In genomic region chr6:85986681-85987080, GRCh38 we compare ENCODE assay signal across 7 cellular contexts.
"Had no signal": no experiment of that assay in that cellular context is flagged by ENCODE, and none has a peak within 500 bp of the region (broad histone marks: within the 10 kb centered on the region; RNA-seq: fewer than 3 reads in every experiment).

No MANE protein-coding gene starts in this region.

- H3K27ac ChIP-seq: HL-60, KMS-11 had no signal

- H3K4me3 Mint-ChIP-seq: IgD-negative memory B cell had no signal

- H3K4me2 ChIP-seq: KMS-11 had no signal

- FAIRE-seq: HTR-8/SVneo had no signal

- H3K9ac ChIP-seq: KMS-11 had no signal

- H3K36me3 Mint-ChIP-seq: IgD-negative memory B cell had no signal

- H3K4me1 Mint-ChIP-seq: IgD-negative memory B cell had no signal

- H3K27me3 Mint-ChIP-seq: IgD-negative memory B cell had no signal

- DNase-seq: IMR-90, KBM-7, KG1 had no signal

- H3K27ac Mint-ChIP-seq: IgD-negative memory B cell had no signal
